Comparison of ENCODE assay signal across 8 cellular contexts in genomic region chr2:95062716-95063400, GRCh38. TPM values are rescaled to one million over a fixed set of nuclear protein-coding genes. Genes with fewer than 3 reads are reported as not detected.
A peak's percentile ranks its signal among the peaks of the same experiment; 100 is the strongest.
DNase-seq lines count a peak whose midpoint lies in the region; ATAC-seq and TF ChIP-seq lines count a peak whose summit lies in the region.

No MANE protein-coding gene starts in this region.

- no peaks in the 10 kb centered on the region for H3K9me3 ChIP-seq in SJCRH30 (replicated peaks)
- no peaks in the 10 kb centered on the region for H3K9me3 ChIP-seq in colonic mucosa

- H3K4me3 ChIP-seq in SJCRH30 (no peak overlapping the region), colonic mucosa (no peak overlapping the region)

- H3K36me3 ChIP-seq in SJCRH30 = no peaks in the 10 kb centered on the region
- H3K36me3 ChIP-seq in colonic mucosa = no peaks in the 10 kb centered on the region

- H3K9ac ChIP-seq in colonic mucosa (ENCODE audit: low read depth in 2 of 2, low read length in 2 of 2) = no peak overlapping the region

- H3K27me3 Mint-ChIP-seq in progenitor cell of endocrine pancreas = peaks cover 7% of the 10 kb centered on the region

- H3K4me1 Mint-ChIP-seq in progenitor cell of endocrine pancreas (ENCODE audit: low read depth) = peaks cover 10% of the 10 kb centered on the region

- H3K4me1 ChIP-seq in SJCRH30 = peaks cover 11% of the 10 kb centered on the region
- H3K4me1 ChIP-seq in colonic mucosa = no peaks in the 10 kb centered on the region

- intact Hi-C loops in colonic mucosa (cut with DNase I) = no loop called here

- H3K27me3 ChIP-seq in SJCRH30 = no peaks in the 10 kb centered on the region
- no peaks in the 10 kb centered on the region for H3K27me3 ChIP-seq in colonic mucosa

- TF ChIP-seq CTCF in progenitor cell of endocrine pancreas (IDR thresholded peaks at IDR 0.05; ENCODE audit: unreplicated experiment) = no peak
- TF ChIP-seq CTCF in colonic mucosa (IDR thresholded peaks at IDR 0.05) = no peak

- peak; percentile 32 for DNase-seq in activated CD8-positive, alpha-beta memory T cell treated with anti-CD3 and anti-CD28 coated beads for 24 hours
- DNase-seq in activated CD8-positive, alpha-beta memory T cell treated with anti-CD3 and anti-CD28 coated beads, Interleukin-2, amount 50 U/mL, for 4 hours = no peak
- DNase-seq in SJCRH30 = peak; percentile 40 to 66
- DNase-seq in progenitor cell of endocrine pancreas (ENCODE audit: low spot score, unreplicated experiment) = no peak
- DNase-seq in activated CD4-positive, CD25-positive, alpha-beta regulatory T cell treated with anti-CD3 and anti-CD28 coated beads, Interleukin-2, amount 50 U/mL, for 72 hours = no peak
- DNase-seq in colonic mucosa = no peak
- DNase-seq in inferior parietal cortex (ENCODE audit: extremely low spot score) = no peak

- peak overlapping the region; percentile 75 for H3K27ac Mint-ChIP-seq in progenitor cell of endocrine pancreas

- no peaks in the 10 kb centered on the region for H3K9me3 Mint-ChIP-seq in progenitor cell of endocrine pancreas (ENCODE audit: low read depth)

- H3K4me3 Mint-ChIP-seq in progenitor cell of endocrine pancreas (ENCODE audit: low read depth) = no peak overlapping the region

- ATAC-seq in HG02642 (IDR thresholded peaks at IDR 0.05; ENCODE audit: poor library complexity, unreplicated experiment) = peak; percentile 85

- H3K36me3 Mint-ChIP-seq in progenitor cell of endocrine pancreas (ENCODE audit: insufficient read depth) = no peaks in the 10 kb centered on the region

- H3K27ac ChIP-seq in SJCRH30 (no peak overlapping the region), colonic mucosa (no peak overlapping the region)

RNA-seq across cellular contexts. Expression of gene MAL, which starts 37.4 kb away (rescaled TPM):
- not detected in 2 replicates for total RNA-seq in SJCRH30 (2014; rRNA removed; shearing (Covaris generic))
- total RNA-seq in progenitor cell of endocrine pancreas = not detected in 2 replicates
- total RNA-seq in colonic mucosa = 1 to 10 TPM in 1 of 2 donors, under 1 TPM in 1; 0.54 to 3.5 TPM

RNA-seq across cellular contexts. Expression of gene MRPS5, which starts 58.8 kb away (rescaled TPM):
- total RNA-seq in SJCRH30 (2014; rRNA removed; shearing (Covaris generic)) = 62.0 and 63.6 TPM in 2 replicates
- total RNA-seq in progenitor cell of endocrine pancreas (59.8 and 62.5 TPM in 2 replicates), colonic mucosa (10 to 100 TPM; 68.8 to 87.3 TPM)

Comparison
In these comparisons a context has a peak if more than half of its experiments do, and no peak if none do; other contexts are left out.
1. DNase-seq: peak in activated CD8-positive, alpha-beta memory T cell treated with anti-CD3 and anti-CD28 coated beads for 24 hours (single experiment) and SJCRH30 (2 of 2); none in activated CD8-positive, alpha-beta memory T cell treated with anti-CD3 and anti-CD28 coated beads, Interleukin-2, amount 50 U/mL, for 4 hours (single experiment), progenitor cell of endocrine pancreas (single experiment), activated CD4-positive, CD25-positive, alpha-beta regulatory T cell treated with anti-CD3 and anti-CD28 coated beads, Interleukin-2, amount 50 U/mL, for 72 hours (single experiment), colonic mucosa (single experiment) and inferior parietal cortex (single experiment).